ENCODE assay signal across 9 cellular contexts in the genomic region with DNA sequence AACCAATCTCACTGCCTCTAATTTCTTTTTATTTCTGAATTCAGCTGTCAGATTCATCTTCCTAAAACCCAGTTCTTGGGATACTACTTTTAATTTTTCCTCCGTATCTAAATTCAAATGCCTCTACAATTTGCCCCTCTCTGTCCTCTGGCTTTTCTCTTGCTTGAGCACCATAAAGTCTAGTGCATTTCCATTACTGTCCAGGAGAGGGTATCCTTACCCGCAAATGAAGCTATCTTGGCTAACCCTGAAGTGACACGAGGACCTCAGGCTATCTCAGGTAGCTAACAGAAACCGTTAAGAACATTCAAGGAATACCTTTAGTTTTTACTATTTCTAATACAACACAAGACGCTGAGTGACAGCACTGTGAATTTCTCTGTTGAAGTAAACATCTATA. TPM values are rescaled to one million over a fixed set of nuclear protein-coding genes. Genes with fewer than 3 reads are reported as not detected.
DNase-seq lines count a peak whose midpoint lies in the region; ATAC-seq and TF ChIP-seq lines count a peak whose summit lies in the region.
"Had no signal": no experiment of that assay in that cellular context is flagged by ENCODE, and none has a peak within 500 bp of the region (broad histone marks: within the 10 kb centered on the region; RNA-seq: fewer than 3 reads in every experiment).

No MANE protein-coding gene starts in this region.

- in situ Hi-C loops in SK-MEL-5 (cut with HindIII; ENCODE audit: low pct_unique_long_range_greater_than_20kb, low sequenced_read_pairs) = no loop called here

- H3K36me3 Mint-ChIP-seq in activated CD8-positive, alpha-beta T cell treated with anti-CD3 and anti-CD28 coated beads for 36 hours (ENCODE audit: low read depth) = no peaks in the 10 kb centered on the region
- no peaks in the 10 kb centered on the region for H3K36me3 Mint-ChIP-seq in stimulated activated memory B cell treated with anti-CD40 and anti-IgM and Interleukin-4, amounts not matched to agents 10 μg/mL and 1 μg/mL and 100 μg/mL, for 72 hours

- no peak overlapping the region for H3K4me3 Mint-ChIP-seq in activated CD8-positive, alpha-beta T cell treated with anti-CD3 and anti-CD28 coated beads for 36 hours
- no peak overlapping the region for H3K4me3 Mint-ChIP-seq in stimulated activated memory B cell treated with anti-CD40 and anti-IgM and Interleukin-4, amounts not matched to agents 10 μg/mL and 1 μg/mL and 100 μg/mL, for 72 hours

- no peak overlapping the region for H3K27ac Mint-ChIP-seq in activated CD8-positive, alpha-beta T cell treated with anti-CD3 and anti-CD28 coated beads for 36 hours
- no peak overlapping the region for H3K27ac Mint-ChIP-seq in stimulated activated memory B cell treated with anti-CD40 and anti-IgM and Interleukin-4, amounts not matched to agents 10 μg/mL and 1 μg/mL and 100 μg/mL, for 72 hours

- CTCF ChIA-PET in activated CD8-positive, alpha-beta T cell treated with anti-CD3 and anti-CD28 coated beads for 36 hours (lab: Charles Lee) = no interaction called here

- ATAC-seq in GM18502 (IDR thresholded peaks at IDR 0.05; ENCODE audit: poor library complexity, unreplicated experiment) (peak; percentile 91), HG02970 (IDR thresholded peaks at IDR 0.05; ENCODE audit: low FRiP score, unreplicated experiment) (peak; percentile 82), HG03571 (IDR thresholded peaks at IDR 0.05; ENCODE audit: unreplicated experiment) (no peak)
- ATAC-seq in activated CD8-positive, alpha-beta T cell treated with anti-CD3 and anti-CD28 coated beads for 36 hours = no peak
- ATAC-seq in stimulated activated memory B cell treated with anti-CD40 and anti-IgM and Interleukin-4, amounts not matched to agents 10 μg/mL and 1 μg/mL and 100 μg/mL, for 72 hours = no peak

- DNase-seq in SK-MEL-5 (ENCODE audit: low read depth, low spot score) = peak; percentile 53
- DNase-seq in iPS-NIHi11 (ENCODE audit: low spot score) = peak; percentile 51
- no peak for DNase-seq in activated CD8-positive, alpha-beta T cell treated with anti-CD3 and anti-CD28 coated beads for 36 hours
- DNase-seq in stimulated activated CD8-positive, alpha-beta memory T cell treated with anti-CD3 and anti-CD28 coated beads, Interleukin-4, amount 100 ng/mL, for 48 hours = no peak

- peaks cover 5% of the 10 kb centered on the region for H3K9me3 Mint-ChIP-seq in activated CD8-positive, alpha-beta T cell treated with anti-CD3 and anti-CD28 coated beads for 36 hours
- H3K9me3 Mint-ChIP-seq in stimulated activated memory B cell treated with anti-CD40 and anti-IgM and Interleukin-4, amounts not matched to agents 10 μg/mL and 1 μg/mL and 100 μg/mL, for 72 hours = peaks cover 8% of the 10 kb centered on the region

- H3K27me3 Mint-ChIP-seq in activated CD8-positive, alpha-beta T cell treated with anti-CD3 and anti-CD28 coated beads for 36 hours = no peaks in the 10 kb centered on the region
- H3K27me3 Mint-ChIP-seq in stimulated activated memory B cell treated with anti-CD40 and anti-IgM and Interleukin-4, amounts not matched to agents 10 μg/mL and 1 μg/mL and 100 μg/mL, for 72 hours = no peaks in the 10 kb centered on the region

- intact Hi-C loops in activated CD8-positive, alpha-beta T cell treated with anti-CD3 and anti-CD28 coated beads for 36 hours (cut with micrococcal nuclease) = no loop called here

- H3K4me1 Mint-ChIP-seq in activated CD8-positive, alpha-beta T cell treated with anti-CD3 and anti-CD28 coated beads for 36 hours (ENCODE audit: low read depth) = no peaks in the 10 kb centered on the region
- no peaks in the 10 kb centered on the region for H3K4me1 Mint-ChIP-seq in stimulated activated memory B cell treated with anti-CD40 and anti-IgM and Interleukin-4, amounts not matched to agents 10 μg/mL and 1 μg/mL and 100 μg/mL, for 72 hours

- POLR2A ChIA-PET in activated CD8-positive, alpha-beta T cell treated with anti-CD3 and anti-CD28 coated beads for 36 hours (lab: Charles Lee) = no interaction called here

- TF ChIP-seq CTCF in activated CD8-positive, alpha-beta T cell treated with anti-CD3 and anti-CD28 coated beads for 36 hours (IDR thresholded peaks at IDR 0.05) = no peak

RNA-seq across cellular contexts. Expression of gene PRR32, which starts 49.4 kb away (rescaled TPM):
- total RNA-seq in SK-MEL-5 (2014; rRNA removed; shearing (Covaris generic)) = not detected in 2 replicates
- polyA plus RNA-seq in SK-MEL-5 (2015; cell fraction: cytosol; rRNA removed) = not detected in 2 replicates
- not detected in 2 replicates for polyA plus RNA-seq in SK-MEL-5 (2015; cell fraction: nucleus; rRNA removed)
- total RNA-seq in activated CD8-positive, alpha-beta T cell treated with anti-CD3 and anti-CD28 coated beads for 36 hours = not detected
- total RNA-seq: LHCN-M2 had no signal

Comparison
In these comparisons a context has a peak if more than half of its experiments do, and no peak if none do; other contexts are left out.
1. ATAC-seq: peak in GM18502 (single experiment) and HG02970 (single experiment); none in activated CD8-positive, alpha-beta T cell treated with anti-CD3 and anti-CD28 coated beads for 36 hours (single experiment), HG03571 (single experiment) and stimulated activated memory B cell treated with anti-CD40 and anti-IgM and Interleukin-4, amounts not matched to agents 10 μg/mL and 1 μg/mL and 100 μg/mL, for 72 hours (single experiment).
2. DNase-seq: peak in SK-MEL-5 (single experiment) and iPS-NIHi11 (single experiment); none in activated CD8-positive, alpha-beta T cell treated with anti-CD3 and anti-CD28 coated beads for 36 hours (single experiment) and stimulated activated CD8-positive, alpha-beta memory T cell treated with anti-CD3 and anti-CD28 coated beads, Interleukin-4, amount 100 ng/mL, for 48 hours (single experiment).